Comparison of ENCODE assay signal across 18 cellular contexts in the genomic region with DNA sequence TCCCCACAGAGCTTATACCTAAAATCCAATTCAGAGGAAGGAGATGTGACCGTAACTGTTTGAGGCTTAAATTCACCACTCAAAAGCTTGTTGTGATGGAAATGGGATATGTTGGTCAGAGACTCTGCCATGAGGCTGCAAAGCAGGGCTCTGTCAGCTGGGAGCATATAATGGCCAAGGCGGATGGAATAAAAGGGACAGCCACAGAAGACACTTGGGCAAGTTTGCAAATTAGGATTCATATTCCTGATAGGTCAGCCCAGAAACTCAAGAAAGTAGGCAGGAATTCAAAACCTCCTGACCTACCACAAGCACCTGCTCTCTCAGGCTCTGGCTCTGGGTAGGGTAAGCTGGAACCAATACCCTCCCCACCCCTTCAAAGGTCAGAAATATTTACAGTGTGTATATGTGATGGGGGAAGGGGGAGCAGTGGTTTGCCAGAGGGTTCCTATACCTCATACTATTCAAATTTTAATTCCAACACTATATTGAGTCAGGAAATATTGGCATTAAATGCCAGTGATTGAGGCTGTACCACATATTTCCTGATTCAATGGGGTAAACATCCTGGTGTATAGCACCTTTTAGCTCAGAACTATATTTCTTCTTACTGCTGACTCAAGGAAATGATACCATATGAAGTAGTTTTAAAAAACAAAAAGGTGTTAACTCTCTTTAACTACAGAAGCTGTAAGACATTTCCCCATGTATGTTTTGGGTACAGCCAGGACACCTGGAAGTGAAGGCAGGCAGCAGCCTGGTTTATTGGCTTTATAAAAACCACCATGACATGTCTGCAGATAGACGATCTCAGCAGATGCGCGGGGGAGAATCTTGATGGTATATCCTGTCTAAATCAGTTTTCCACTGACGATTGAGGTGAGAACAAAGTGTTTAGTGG. TPM values are rescaled to one million over a fixed set of nuclear protein-coding genes. Genes with fewer than 3 reads are reported as not detected.
DNase-seq lines count a peak whose midpoint lies in the region; ATAC-seq lines count a peak whose summit lies in the region.
"Had no signal": no experiment of that assay in that cellular context is flagged by ENCODE, and none has a peak within 500 bp of the region (broad histone marks: within the 10 kb centered on the region; RNA-seq: fewer than 3 reads in every experiment).

No MANE protein-coding gene starts in this region.

- H3K27ac Mint-ChIP-seq in activated CD4-positive, alpha-beta memory T cell treated with anti-CD3 and anti-CD28 coated beads, Interleukin-2, amount 10 ng/mL, durations not matched to agents 7 days and 5 days = peak overlapping the region; percentile 89
- peak overlapping the region; percentile 55 to 94 (median 82) for H3K27ac Mint-ChIP-seq in immature natural killer cell

- peak; percentile 32 for DNase-seq in activated gamma-delta T cell treated with Interleukin-2 at 50 U/mL for 16 hours
- no peak for DNase-seq in activated gamma-delta T cell (lab: John Stamatoyannopoulos, UW)
- peak; percentile 49 for DNase-seq in activated CD4-positive, alpha-beta memory T cell treated with anti-CD3 and anti-CD28 coated beads, Interleukin-2, amount 10 ng/mL, durations not matched to agents 7 days and 5 days
- peak; percentile 25 to 54 (median 35) for DNase-seq in immature natural killer cell
- DNase-seq in medulla oblongata (ENCODE audit: extremely low spot score) = no peak
- DNase-seq in NCI-H524 treated with DMSO at 0.1 percent for 48 hours (lab: John Stamatoyannopoulos, UW) = no peak
- DNase-seq: activated CD4-positive, CD25-positive, alpha-beta regulatory T cell; Calu3; foreskin keratinocyte; NCI-H2081; NK-92 treated with Interleukin-12 subunit alpha and Interleukin-12 subunit beta, amount 100 ng/mL, for 24 hours; right cardiac atrium had no signal

- CTCF ChIA-PET in activated CD4-positive, alpha-beta memory T cell treated with anti-CD3 and anti-CD28 coated beads, Interleukin-2, amount 10 ng/mL, durations not matched to agents 7 days and 5 days (lab: Charles Lee) = interaction anchor here (0.9 to 5.1 kb wide), 5 partner anchors 11 to 38 kb away, joined by 3 to 20 read pairs (median 3); no protein-coding TSS in a partner anchor

- peaks cover 77% of the 10 kb centered on the region for H3K4me1 ChIP-seq in thymus (ENCODE audit: control insufficient read depth, insufficient read depth, low read length)
- H3K4me1 ChIP-seq: foreskin keratinocyte had no signal

- H3K4me3 ChIP-seq in thymus (ENCODE audit: low read length) = no peak overlapping the region
- H3K4me3 ChIP-seq: ascending aorta had no signal

- WGBS in thymus = 26% methylated on average over 6 of the region's 6 CpGs

- peaks cover 86% of the 10 kb centered on the region for H3K36me3 Mint-ChIP-seq in activated CD4-positive, alpha-beta memory T cell treated with anti-CD3 and anti-CD28 coated beads, Interleukin-2, amount 10 ng/mL, durations not matched to agents 7 days and 5 days (ENCODE audit: low read depth)
- H3K36me3 Mint-ChIP-seq in immature natural killer cell = peaks cover 43 to 71% (median 49%) of the 10 kb centered on the region in 3 donors

- peaks cover 26% of the 10 kb centered on the region for H3K36me3 ChIP-seq in thymus (ENCODE audit: control insufficient read depth, insufficient read depth)

- H3K27me3 Mint-ChIP-seq in activated CD4-positive, alpha-beta memory T cell treated with anti-CD3 and anti-CD28 coated beads, Interleukin-2, amount 10 ng/mL, durations not matched to agents 7 days and 5 days = no peaks in the 10 kb centered on the region
- peaks cover 0 to 2% (median 2%) of the 10 kb centered on the region in 3 donors for H3K27me3 Mint-ChIP-seq in immature natural killer cell (ENCODE audit: low read depth in 3 of 3)

- peak overlapping the region; percentile 82 for H3K27ac ChIP-seq in thymus (ENCODE audit: low read depth)
- H3K27ac ChIP-seq: foreskin keratinocyte, KMS-11 had no signal

- no peaks in the 10 kb centered on the region for H3K27me3 ChIP-seq in thymus (ENCODE audit: control insufficient read depth, insufficient read depth)
- H3K27me3 ChIP-seq: ascending aorta, foreskin keratinocyte had no signal

- H3K9me3 Mint-ChIP-seq in activated CD4-positive, alpha-beta memory T cell treated with anti-CD3 and anti-CD28 coated beads, Interleukin-2, amount 10 ng/mL, durations not matched to agents 7 days and 5 days = no peaks in the 10 kb centered on the region
- H3K9me3 Mint-ChIP-seq in immature natural killer cell = no peaks in the 10 kb centered on the region

- no peak for ATAC-seq in HG03439 (IDR thresholded peaks at IDR 0.05; ENCODE audit: unreplicated experiment)
- ATAC-seq: foreskin keratinocyte, right cardiac atrium had no signal

- POLR2A ChIA-PET in activated CD4-positive, alpha-beta memory T cell treated with anti-CD3 and anti-CD28 coated beads, Interleukin-2, amount 10 ng/mL, durations not matched to agents 7 days and 5 days (lab: Charles Lee) = interaction anchor here (0.7 to 11.4 kb wide), 10 partner anchors 10 to 394 kb away, joined by 3 to 177 read pairs (median 12); partner anchors contain the start of genes CCR5, CXCR6 and FYCO1

- no peak overlapping the region for H3K4me3 Mint-ChIP-seq in activated CD4-positive, alpha-beta memory T cell treated with anti-CD3 and anti-CD28 coated beads, Interleukin-2, amount 10 ng/mL, durations not matched to agents 7 days and 5 days
- H3K4me3 Mint-ChIP-seq in immature natural killer cell = peak overlapping the region; percentile 44 to 82 (median 49)

- peaks cover 92% of the 10 kb centered on the region for H3K4me1 Mint-ChIP-seq in activated CD4-positive, alpha-beta memory T cell treated with anti-CD3 and anti-CD28 coated beads, Interleukin-2, amount 10 ng/mL, durations not matched to agents 7 days and 5 days
- H3K4me1 Mint-ChIP-seq in immature natural killer cell = peaks cover 50 to 72% of the 10 kb centered on the region in 2 donors

- H3K9me3 ChIP-seq in thymus (ENCODE audit: control insufficient read depth) = no peaks in the 10 kb centered on the region
- H3K9me3 ChIP-seq: ascending aorta had no signal

RNA-seq across cellular contexts. Expression of gene FYCO1, which starts 19.2 kb away (rescaled TPM):
- total RNA-seq in activated CD4-positive, alpha-beta memory T cell treated with anti-CD3 and anti-CD28 coated beads, Interleukin-2, amount 10 ng/mL, durations not matched to agents 7 days and 5 days = 10 to 100 TPM; 21.7 to 22.6 TPM
- 1 to 10 TPM in 2 of 3 donors, under 1 TPM in 1; 0.22 to 6.1 (median 2.1) TPM for polyA plus RNA-seq in immature natural killer cell
- polyA plus RNA-seq in thymus = 8.1 TPM

RNA-seq across cellular contexts. Expression of gene CXCR6, which starts 33.2 kb away (rescaled TPM):
- total RNA-seq in activated CD4-positive, alpha-beta memory T cell treated with anti-CD3 and anti-CD28 coated beads, Interleukin-2, amount 10 ng/mL, durations not matched to agents 7 days and 5 days = 10 to 100 TPM; 53.8 to 58.8 TPM
- 10 to 100 TPM in 1 of 3 donors, 1 to 10 TPM in 2; 2.7 to 14.7 (median 8.5) TPM for polyA plus RNA-seq in immature natural killer cell
- 8.5 TPM for polyA plus RNA-seq in thymus
- total RNA-seq: A673, Calu3, foreskin keratinocyte, SK-MEL-5 had no signal
- polyA plus RNA-seq: foreskin keratinocyte had no signal

RNA-seq across cellular contexts. Expression of gene XCR1, which starts 50.8 kb away (rescaled TPM):
- total RNA-seq in activated CD4-positive, alpha-beta memory T cell treated with anti-CD3 and anti-CD28 coated beads, Interleukin-2, amount 10 ng/mL, durations not matched to agents 7 days and 5 days = not detected
- polyA plus RNA-seq in immature natural killer cell = under 1 TPM in 2 of 3 donors, not detected in 1; 0.04 to 0.26 TPM
- polyA plus RNA-seq in thymus = 5.7 TPM
- total RNA-seq: A673, ascending aorta, Calu3, foreskin keratinocyte, SK-MEL-5 had no signal
- polyA plus RNA-seq: foreskin keratinocyte, right cardiac atrium had no signal

Comparison
In these comparisons a context has a peak if more than half of its experiments do, and no peak if none do; other contexts are left out.
1. DNase-seq: peak in activated gamma-delta T cell treated with Interleukin-2 at 50 U/mL for 16 hours (single experiment), activated CD4-positive, alpha-beta memory T cell treated with anti-CD3 and anti-CD28 coated beads, Interleukin-2, amount 10 ng/mL, durations not matched to agents 7 days and 5 days (single experiment) and immature natural killer cell (3 of 3); none in activated gamma-delta T cell (single experiment), medulla oblongata (single experiment) and NCI-H524 treated with DMSO at 0.1 percent for 48 hours (single experiment).